ENCODE assay signal across 19 cellular contexts in the genomic region with DNA sequence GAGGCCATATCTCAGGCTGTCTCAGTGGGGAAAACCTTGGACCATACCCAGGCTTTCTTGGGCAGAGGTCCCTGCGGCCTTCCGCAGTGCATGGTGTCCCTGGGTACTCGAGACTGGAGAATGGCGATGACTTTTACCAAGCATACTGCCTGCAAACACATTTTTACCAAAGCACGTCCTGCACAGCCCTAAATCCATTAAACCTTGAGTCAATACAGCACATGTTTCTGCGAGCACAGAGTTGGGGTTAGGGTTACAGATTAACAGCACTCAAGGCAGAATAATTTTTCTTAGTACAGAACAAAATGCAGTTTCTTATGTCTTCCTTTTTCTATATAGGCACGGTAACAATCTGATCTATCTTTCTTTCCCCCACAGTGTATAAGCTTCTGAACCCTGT. TPM values are rescaled to one million over a fixed set of nuclear protein-coding genes. Genes with fewer than 3 reads are reported as not detected.
"Had no signal": no experiment of that assay in that cellular context is flagged by ENCODE, and none has a peak within 500 bp of the region (broad histone marks: within the 10 kb centered on the region; RNA-seq: fewer than 3 reads in every experiment).

No MANE protein-coding gene starts in this region.

RNA-seq across cellular contexts. Expression of gene SCYGR6, which starts 1.7 kb away (rescaled TPM):
- total RNA-seq: naive thymus-derived CD8-positive, alpha-beta T cell; natural killer cell treated with Interleukin-12 subunit alpha and Interleukin-12 subunit beta and Interleukin-15 and Interleukin-18, amount 100 ng/mL, for 72 hours; occipital lobe; osteoblast; pancreas; posterior vena cava; psoas muscle; right atrium auricular region; sciatic nerve; stomach; subcutaneous adipose tissue; temporal lobe; thoracic aorta; thyroid gland; tibial nerve; upper lobe of left lung; ureter; vagina had no signal
- polyA plus RNA-seq: naive thymus-derived CD8-positive, alpha-beta T cell; neural cell; pancreas; psoas muscle; stomach had no signal

RNA-seq across cellular contexts. Expression of gene SLC19A3, which starts 5.0 kb away (rescaled TPM):
- total RNA-seq: naive thymus-derived CD8-positive, alpha-beta T cell; natural killer cell treated with Interleukin-12 subunit alpha and Interleukin-12 subunit beta and Interleukin-15 and Interleukin-18, amount 100 ng/mL, for 72 hours had no signal
- polyA plus RNA-seq: naive thymus-derived CD8-positive, alpha-beta T cell had no signal

RNA-seq across cellular contexts. Expression of gene SCYGR7, which starts 5.3 kb away (rescaled TPM):
- total RNA-seq: naive thymus-derived CD8-positive, alpha-beta T cell; natural killer cell treated with Interleukin-12 subunit alpha and Interleukin-12 subunit beta and Interleukin-15 and Interleukin-18, amount 100 ng/mL, for 72 hours; occipital lobe; osteoblast; pancreas; posterior vena cava; psoas muscle; right atrium auricular region; sciatic nerve; stomach; subcutaneous adipose tissue; temporal lobe; thoracic aorta; thyroid gland; tibial nerve; upper lobe of left lung; ureter; vagina had no signal
- polyA plus RNA-seq: naive thymus-derived CD8-positive, alpha-beta T cell; neural cell; pancreas; psoas muscle; stomach had no signal

RNA-seq across cellular contexts. Expression of gene SCYGR8, which starts 22.9 kb away (rescaled TPM):
- total RNA-seq: naive thymus-derived CD8-positive, alpha-beta T cell; natural killer cell treated with Interleukin-12 subunit alpha and Interleukin-12 subunit beta and Interleukin-15 and Interleukin-18, amount 100 ng/mL, for 72 hours; occipital lobe; osteoblast; pancreas; posterior vena cava; psoas muscle; right atrium auricular region; sciatic nerve; stomach; subcutaneous adipose tissue; temporal lobe; thoracic aorta; thyroid gland; tibial nerve; upper lobe of left lung; ureter; vagina had no signal
- polyA plus RNA-seq: naive thymus-derived CD8-positive, alpha-beta T cell; neural cell; pancreas; psoas muscle; stomach had no signal

RNA-seq across cellular contexts. Expression of gene SCYGR5, which starts 56.2 kb away (rescaled TPM):
- total RNA-seq: naive thymus-derived CD8-positive, alpha-beta T cell; natural killer cell treated with Interleukin-12 subunit alpha and Interleukin-12 subunit beta and Interleukin-15 and Interleukin-18, amount 100 ng/mL, for 72 hours; occipital lobe; osteoblast; pancreas; posterior vena cava; psoas muscle; right atrium auricular region; sciatic nerve; stomach; subcutaneous adipose tissue; temporal lobe; thoracic aorta; thyroid gland; tibial nerve; upper lobe of left lung; ureter; vagina had no signal
- polyA plus RNA-seq: naive thymus-derived CD8-positive, alpha-beta T cell; neural cell; pancreas; psoas muscle; stomach had no signal
